Comparison of ENCODE assay signal across 8 cellular contexts in genomic region chr12:29309320-29309902, GRCh38.
DNase-seq lines count a peak whose midpoint lies in the region; ATAC-seq and TF ChIP-seq lines count a peak whose summit lies in the region.

No MANE protein-coding gene starts in this region.

- CTCF ChIA-PET in activated CD8-positive, alpha-beta T cell treated with anti-CD3 and anti-CD28 coated beads for 36 hours (lab: Charles Lee) = interaction anchor here (1.2 to 2.4 kb wide), 3 partner anchors 8 to 221 kb away, joined by 4 to 9 read pairs (median 7); no protein-coding TSS in a partner anchor
- CTCF ChIA-PET in activated CD8-positive, alpha-beta T cell treated with anti-CD3 and anti-CD28 coated beads, Interleukin-2, amount 10 ng/mL, durations not matched to agents 7 days and 5 days (lab: Charles Lee) = interaction anchor here (0.8 to 5.2 kb wide), 4 partner anchors 8 to 223 kb away, joined by 3 to 36 read pairs (median 3); no protein-coding TSS in a partner anchor

- POLR2A ChIA-PET in activated CD8-positive, alpha-beta T cell treated with anti-CD3 and anti-CD28 coated beads for 36 hours (lab: Charles Lee) = no interaction called here
- POLR2A ChIA-PET in activated CD8-positive, alpha-beta T cell treated with anti-CD3 and anti-CD28 coated beads, Interleukin-2, amount 10 ng/mL, durations not matched to agents 7 days and 5 days (lab: Charles Lee) = no interaction called here

- H3K4me1 ChIP-seq in OCI-LY3 (ENCODE audit: low read length) (peaks cover 10% of the 10 kb centered on the region), tibial nerve (no peaks in the 10 kb centered on the region)

- no peak for TF ChIP-seq EP300 in tibial nerve (IDR thresholded peaks at IDR 0.05)

- H4K20me1 ChIP-seq in OCI-LY3 (ENCODE audit: insufficient read depth, low read length) = no peaks in the 10 kb centered on the region

- no peak for ATAC-seq in activated CD8-positive, alpha-beta T cell treated with anti-CD3 and anti-CD28 coated beads for 36 hours
- no peak for ATAC-seq in activated CD8-positive, alpha-beta T cell treated with anti-CD3 and anti-CD28 coated beads, Interleukin-2, amount 10 ng/mL, durations not matched to agents 7 days and 5 days
- ATAC-seq in activated naive CD4-positive, alpha-beta T cell treated with anti-CD3 and anti-CD28 coated beads, Interleukin-2, amount 50 U/mL, for 72 hours = no peak

- H3K9me3 ChIP-seq in OCI-LY3 (ENCODE audit: insufficient read depth, low read length) (no peaks in the 10 kb centered on the region), tibial nerve (no peaks in the 10 kb centered on the region)

- no peak overlapping the region for H2AFZ ChIP-seq in OCI-LY3 (ENCODE audit: low read depth, low read length)

- no peaks in the 10 kb centered on the region for H3K27me3 ChIP-seq in OCI-LY3 (ENCODE audit: low read depth, low read length)
- H3K27me3 ChIP-seq in tibial nerve = no peaks in the 10 kb centered on the region

- intact Hi-C loops in activated CD8-positive, alpha-beta T cell treated with anti-CD3 and anti-CD28 coated beads for 36 hours (cut with micrococcal nuclease) = no loop called here

- no peak for TF ChIP-seq POLR2A in tibial nerve (IDR thresholded peaks at IDR 0.05)

- 62 to 84% methylated on average over 4 of the region's 4 CpGs for WGBS in tibial nerve, 2 donors

- peak overlapping the region; percentile 26 for H3K4me2 ChIP-seq in OCI-LY3 (ENCODE audit: low read length)

- peak; percentile 27 for TF ChIP-seq CTCF in activated CD8-positive, alpha-beta T cell treated with anti-CD3 and anti-CD28 coated beads for 36 hours (IDR thresholded peaks at IDR 0.05)
- peak; percentile 57 for TF ChIP-seq CTCF in OCI-LY3 (IDR thresholded peaks at IDR 0.05; ENCODE audit: low read depth, low read length)
- TF ChIP-seq CTCF in epithelial cell of proximal tubule (conservative IDR thresholded peaks at IDR 0.05; ENCODE audit: low read depth, low read length) = peak; percentile 52
- peak in 3 of 5 experiments; percentile 12 to 26 (median 13) for TF ChIP-seq CTCF in tibial nerve (IDR thresholded peaks at IDR 0.05)

- no peaks in the 10 kb centered on the region for H3K79me2 ChIP-seq in OCI-LY3 (ENCODE audit: low read length)

- H3K27ac ChIP-seq in OCI-LY3 (ENCODE audit: low read length) = no peak overlapping the region
- H3K27ac ChIP-seq in tibial nerve = no peak overlapping the region

- H3K36me3 Mint-ChIP-seq in activated CD8-positive, alpha-beta T cell treated with anti-CD3 and anti-CD28 coated beads for 36 hours (ENCODE audit: low read depth) = peaks cover 1% of the 10 kb centered on the region
- H3K36me3 Mint-ChIP-seq in activated CD8-positive, alpha-beta T cell treated with anti-CD3 and anti-CD28 coated beads, Interleukin-2, amount 10 ng/mL, durations not matched to agents 7 days and 5 days (ENCODE audit: low read depth) = peaks cover 2% of the 10 kb centered on the region
- no peaks in the 10 kb centered on the region for H3K36me3 Mint-ChIP-seq in activated naive CD4-positive, alpha-beta T cell treated with anti-CD3 and anti-CD28 coated beads, Interleukin-2, amount 50 U/mL, for 72 hours

- H3K4me1 Mint-ChIP-seq in activated CD8-positive, alpha-beta T cell treated with anti-CD3 and anti-CD28 coated beads for 36 hours (ENCODE audit: low read depth) = no peaks in the 10 kb centered on the region
- H3K4me1 Mint-ChIP-seq in activated CD8-positive, alpha-beta T cell treated with anti-CD3 and anti-CD28 coated beads, Interleukin-2, amount 10 ng/mL, durations not matched to agents 7 days and 5 days (ENCODE audit: low read depth) = no peaks in the 10 kb centered on the region

- no peak overlapping the region for H3K27ac Mint-ChIP-seq in activated CD8-positive, alpha-beta T cell treated with anti-CD3 and anti-CD28 coated beads for 36 hours
- no peak overlapping the region for H3K27ac Mint-ChIP-seq in activated CD8-positive, alpha-beta T cell treated with anti-CD3 and anti-CD28 coated beads, Interleukin-2, amount 10 ng/mL, durations not matched to agents 7 days and 5 days
- H3K27ac Mint-ChIP-seq in activated naive CD4-positive, alpha-beta T cell treated with anti-CD3 and anti-CD28 coated beads, Interleukin-2, amount 50 U/mL, for 72 hours = no peak overlapping the region

- H3K27me3 Mint-ChIP-seq in activated CD8-positive, alpha-beta T cell treated with anti-CD3 and anti-CD28 coated beads for 36 hours = no peaks in the 10 kb centered on the region
- no peaks in the 10 kb centered on the region for H3K27me3 Mint-ChIP-seq in activated CD8-positive, alpha-beta T cell treated with anti-CD3 and anti-CD28 coated beads, Interleukin-2, amount 10 ng/mL, durations not matched to agents 7 days and 5 days (ENCODE audit: low read depth)

- H3K9me3 Mint-ChIP-seq in activated CD8-positive, alpha-beta T cell treated with anti-CD3 and anti-CD28 coated beads for 36 hours = no peaks in the 10 kb centered on the region
- no peaks in the 10 kb centered on the region for H3K9me3 Mint-ChIP-seq in activated CD8-positive, alpha-beta T cell treated with anti-CD3 and anti-CD28 coated beads, Interleukin-2, amount 10 ng/mL, durations not matched to agents 7 days and 5 days (ENCODE audit: insufficient read depth)
- H3K9me3 Mint-ChIP-seq in activated naive CD4-positive, alpha-beta T cell treated with anti-CD3 and anti-CD28 coated beads, Interleukin-2, amount 50 U/mL, for 72 hours = no peaks in the 10 kb centered on the region

- DNase-seq in activated CD8-positive, alpha-beta T cell treated with anti-CD3 and anti-CD28 coated beads for 36 hours = no peak
- DNase-seq in activated CD8-positive, alpha-beta T cell treated with anti-CD3 and anti-CD28 coated beads, Interleukin-2, amount 10 ng/mL, durations not matched to agents 7 days and 5 days = no peak
- no peak for DNase-seq in epithelial cell of proximal tubule (ENCODE audit: low read depth)
- no peak for DNase-seq in tibial nerve (ENCODE audit: low spot score in 2 of 2)
- no peak for DNase-seq in cerebellar nuclear complex (lab: John Stamatoyannopoulos, UW)
- DNase-seq in activated naive CD4-positive, alpha-beta T cell treated with anti-CD3 and anti-CD28 coated beads, Interleukin-2, amount 50 U/mL, for 72 hours (ENCODE audit: low spot score in 2 of 2) = no peak
- DNase-seq in germinal center (ENCODE audit: low spot score) = no peak

- no peak overlapping the region for H3K9ac ChIP-seq in OCI-LY3 (ENCODE audit: low read length)

- no peak overlapping the region for H3K4me3 Mint-ChIP-seq in activated CD8-positive, alpha-beta T cell treated with anti-CD3 and anti-CD28 coated beads for 36 hours
- no peak overlapping the region for H3K4me3 Mint-ChIP-seq in activated CD8-positive, alpha-beta T cell treated with anti-CD3 and anti-CD28 coated beads, Interleukin-2, amount 10 ng/mL, durations not matched to agents 7 days and 5 days

- H3K36me3 ChIP-seq in OCI-LY3 (replicated peaks; ENCODE audit: low read depth, low read length) (no peaks in the 10 kb centered on the region), tibial nerve (no peaks in the 10 kb centered on the region)

- H3K4me3 ChIP-seq in OCI-LY3 (ENCODE audit: low read length) = no peak overlapping the region; the same call in 1 of the 2 replicates
- H3K4me3 ChIP-seq in epithelial cell of proximal tubule (ENCODE audit: low read depth, low read length) = no peak overlapping the region
- H3K4me3 ChIP-seq in tibial nerve = no peak overlapping the region
